In genomic region chr9:123738664-123739063, GRCh38 we compare ENCODE assay signal across 2 cellular contexts.
A peak's percentile ranks its signal among the peaks of the same experiment; 100 is the strongest.
TF ChIP-seq lines count a peak whose summit lies in the region.

No MANE protein-coding gene starts in this region.

TF ChIP-seq in GM12878, 131 proteins besides CTCF, POLR2A, EP300 and RAD21:
- TF ChIP-seq MEF2B (IDR thresholded peaks at IDR 0.05; ENCODE audit: partially characterized antibody, poor library complexity, severe bottlenecking) (no peak), ATF2 (IDR thresholded peaks at IDR 0.05; ENCODE audit: low read length) (no peak), RBBP5 (conservative IDR thresholded peaks at IDR 0.05) (no peak), ATF7 (IDR thresholded peaks at IDR 0.05; ENCODE audit: low read depth) (no peak), CHD2 (IDR thresholded peaks at IDR 0.05; ENCODE audit: borderline replicate concordance, low read depth, low read length) (no peak), TCF12 (IDR thresholded peaks at IDR 0.05; ENCODE audit: low read depth, low read length) (no peak)

TF ChIP-seq in HepG2, 621 proteins besides CTCF, POLR2A, EP300 and RAD21 (continues in another document):
- TF ChIP-seq CREM (IDR thresholded peaks at IDR 0.05) (peak; percentile 43; the same call in 1 of the 2 replicates), CREM (CRISPR knock-in tag; IDR thresholded peaks at IDR 0.05) (no peak), FOXJ3 (CRISPR knock-in tag; IDR thresholded peaks at IDR 0.05; ENCODE audit: borderline replicate concordance) (0 out of 2 replicates have a peak, but pooled peaks have one; percentile 28), TCF7 (IDR thresholded peaks at IDR 0.05; ENCODE audit: low read depth) (peak; percentile 59; the same call in 1 of the 2 replicates), PHF21A (CRISPR knock-in tag; IDR thresholded peaks at IDR 0.05) (no peak), KDM1A (CRISPR knock-in tag; IDR thresholded peaks at IDR 0.05) (no peak), FOXA1 (IDR thresholded peaks at IDR 0.05) (no peak), FOXA1 (CRISPR knock-in tag; IDR thresholded peaks at IDR 0.05) (peak; percentile 67), HNRNPL (IDR thresholded peaks at IDR 0.05; ENCODE audit: low read depth, low read length) (no peak), ZFAT (CRISPR knock-in tag; conservative IDR thresholded peaks at IDR 0.05) (no peak), SOX6 (IDR thresholded peaks at IDR 0.05) (no peak), SOX6 (CRISPR knock-in tag; IDR thresholded peaks at IDR 0.05) (peak; percentile 59; the same call in 1 of the 2 replicates), ZNF337 (CRISPR knock-in tag; IDR thresholded peaks at IDR 0.05; ENCODE audit: borderline replicate concordance, low read depth) (no peak), KMT2A (CRISPR knock-in tag; IDR thresholded peaks at IDR 0.05) (no peak), LCORL (IDR thresholded peaks at IDR 0.05) (no peak), LCORL (CRISPR knock-in tag; IDR thresholded peaks at IDR 0.05) (0 out of 2 replicates have a peak, but pooled peaks have one; percentile 18), KAT7 (CRISPR knock-in tag; IDR thresholded peaks at IDR 0.05; ENCODE audit: borderline replicate concordance) (no peak), FUBP1 (CRISPR knock-in tag; IDR thresholded peaks at IDR 0.05; ENCODE audit: borderline replicate concordance) (no peak), ZFP90 (CRISPR knock-in tag; IDR thresholded peaks at IDR 0.05; ENCODE audit: borderline replicate concordance) (no peak), NFYC (CRISPR knock-in tag; IDR thresholded peaks at IDR 0.05) (no peak), ZNF121 (CRISPR knock-in tag; IDR thresholded peaks at IDR 0.05) (no peak), RARA (CRISPR knock-in tag; IDR thresholded peaks at IDR 0.05) (no peak), SP5 (CRISPR knock-in tag; IDR thresholded peaks at IDR 0.05; ENCODE audit: borderline replicate concordance, low read depth) (no peak), ZNF556 (CRISPR knock-in tag; IDR thresholded peaks at IDR 0.05; ENCODE audit: borderline replicate concordance) (no peak), HOMEZ (CRISPR knock-in tag; IDR thresholded peaks at IDR 0.05; ENCODE audit: low read depth) (no peak), HOXA7 (CRISPR knock-in tag; IDR thresholded peaks at IDR 0.05) (no peak), EZH2 (conservative IDR thresholded peaks at IDR 0.05; ENCODE audit: low read depth, low read length) (no peak), NR2F6 (IDR thresholded peaks at IDR 0.05) (peak; percentile 68), NR2F6 (CRISPR knock-in tag; IDR thresholded peaks at IDR 0.05) (no peak; the same call in 1 of the 2 replicates), HOXD1 (CRISPR knock-in tag; IDR thresholded peaks at IDR 0.05) (no peak), CBFB (CRISPR knock-in tag; IDR thresholded peaks at IDR 0.05) (peak; percentile 38; the same call in 1 of the 2 replicates), ZBTB2 (CRISPR knock-in tag; IDR thresholded peaks at IDR 0.05; ENCODE audit: low read depth) (no peak), RXRB (CRISPR knock-in tag; IDR thresholded peaks at IDR 0.05; ENCODE audit: borderline replicate concordance) (no peak), JUN (CRISPR knock-in tag; IDR thresholded peaks at IDR 0.05) (no peak), ZNF780A (CRISPR knock-in tag; IDR thresholded peaks at IDR 0.05) (no peak), CEBPB (IDR thresholded peaks at IDR 0.05; ENCODE audit: borderline replicate concordance, low read depth, low read length) (peak; percentile 77; the same call in 1 of the 2 replicates), NR2F2 (IDR thresholded peaks at IDR 0.05; ENCODE audit: borderline replicate concordance, low read depth) (peak; percentile 61; the same call in 1 of the 2 replicates), CEBPG (CRISPR knock-in tag; IDR thresholded peaks at IDR 0.05) (peak; percentile 78), MED13 (CRISPR knock-in tag; IDR thresholded peaks at IDR 0.05) (no peak)
- TF ChIP-seq, protein P1, sequence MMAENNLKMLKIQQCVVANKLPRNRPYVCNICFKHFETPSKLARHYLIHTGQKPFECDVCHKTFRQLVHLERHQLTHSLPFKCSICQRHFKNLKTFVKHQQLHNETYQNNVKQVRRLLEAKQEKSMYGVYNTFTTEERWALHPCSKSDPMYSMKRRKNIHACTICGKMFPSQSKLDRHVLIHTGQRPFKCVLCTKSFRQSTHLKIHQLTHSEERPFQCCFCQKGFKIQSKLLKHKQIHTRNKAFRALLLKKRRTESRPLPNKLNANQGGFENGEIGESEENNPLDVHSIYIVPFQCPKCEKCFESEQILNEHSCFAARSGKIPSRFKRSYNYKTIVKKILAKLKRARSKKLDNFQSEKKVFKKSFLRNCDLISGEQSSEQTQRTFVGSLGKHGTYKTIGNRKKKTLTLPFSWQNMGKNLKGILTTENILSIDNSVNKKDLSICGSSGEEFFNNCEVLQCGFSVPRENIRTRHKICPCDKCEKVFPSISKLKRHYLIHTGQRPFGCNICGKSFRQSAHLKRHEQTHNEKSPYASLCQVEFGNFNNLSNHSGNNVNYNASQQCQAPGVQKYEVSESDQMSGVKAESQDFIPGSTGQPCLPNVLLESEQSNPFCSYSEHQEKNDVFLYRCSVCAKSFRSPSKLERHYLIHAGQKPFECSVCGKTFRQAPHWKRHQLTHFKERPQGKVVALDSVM (CRISPR knock-in tag; IDR thresholded peaks at IDR 0.05) = no peak
- TF ChIP-seq, protein P2, sequence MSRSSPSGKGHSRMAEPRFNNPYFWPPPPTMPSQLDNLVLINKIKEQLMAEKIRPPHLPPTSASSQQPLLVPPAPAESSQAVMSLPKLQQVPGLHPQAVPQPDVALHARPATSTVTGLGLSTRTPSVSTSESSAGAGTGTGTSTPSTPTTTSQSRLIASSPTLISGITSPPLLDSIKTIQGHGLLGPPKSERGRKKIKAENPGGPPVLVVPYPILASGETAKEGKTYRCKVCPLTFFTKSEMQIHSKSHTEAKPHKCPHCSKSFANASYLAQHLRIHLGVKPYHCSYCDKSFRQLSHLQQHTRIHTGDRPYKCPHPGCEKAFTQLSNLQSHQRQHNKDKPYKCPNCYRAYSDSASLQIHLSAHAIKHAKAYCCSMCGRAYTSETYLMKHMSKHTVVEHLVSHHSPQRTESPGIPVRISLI (CRISPR knock-in tag; IDR thresholded peaks at IDR 0.05; ENCODE audit: borderline replicate concordance) = peak; percentile 21; the same call in 1 of the 2 replicates
- TF ChIP-seq, protein P3, sequence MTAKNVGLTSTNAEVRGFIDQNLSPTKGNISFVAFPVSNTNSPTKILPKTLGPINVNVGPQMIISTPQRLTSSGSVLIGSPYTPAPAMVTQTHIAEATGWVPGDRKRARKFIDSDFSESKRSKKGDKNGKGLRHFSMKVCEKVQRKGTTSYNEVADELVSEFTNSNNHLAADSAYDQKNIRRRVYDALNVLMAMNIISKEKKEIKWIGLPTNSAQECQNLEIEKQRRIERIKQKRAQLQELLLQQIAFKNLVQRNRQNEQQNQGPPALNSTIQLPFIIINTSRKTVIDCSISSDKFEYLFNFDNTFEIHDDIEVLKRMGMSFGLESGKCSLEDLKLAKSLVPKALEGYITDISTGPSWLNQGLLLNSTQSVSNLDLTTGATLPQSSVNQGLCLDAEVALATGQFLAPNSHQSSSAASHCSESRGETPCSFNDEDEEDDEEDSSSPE (CRISPR knock-in tag; IDR thresholded peaks at IDR 0.05) = no peak
- TF ChIP-seq, protein P4, sequence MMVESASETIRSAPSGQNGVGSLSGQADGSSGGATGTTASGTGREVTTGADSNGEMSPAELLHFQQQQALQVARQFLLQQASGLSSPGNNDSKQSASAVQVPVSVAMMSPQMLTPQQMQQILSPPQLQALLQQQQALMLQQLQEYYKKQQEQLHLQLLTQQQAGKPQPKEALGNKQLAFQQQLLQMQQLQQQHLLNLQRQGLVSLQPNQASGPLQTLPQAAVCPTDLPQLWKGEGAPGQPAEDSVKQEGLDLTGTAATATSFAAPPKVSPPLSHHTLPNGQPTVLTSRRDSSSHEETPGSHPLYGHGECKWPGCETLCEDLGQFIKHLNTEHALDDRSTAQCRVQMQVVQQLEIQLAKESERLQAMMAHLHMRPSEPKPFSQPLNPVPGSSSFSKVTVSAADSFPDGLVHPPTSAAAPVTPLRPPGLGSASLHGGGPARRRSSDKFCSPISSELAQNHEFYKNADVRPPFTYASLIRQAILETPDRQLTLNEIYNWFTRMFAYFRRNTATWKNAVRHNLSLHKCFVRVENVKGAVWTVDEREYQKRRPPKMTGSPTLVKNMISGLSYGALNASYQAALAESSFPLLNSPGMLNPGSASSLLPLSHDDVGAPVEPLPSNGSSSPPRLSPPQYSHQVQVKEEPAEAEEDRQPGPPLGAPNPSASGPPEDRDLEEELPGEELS (CRISPR knock-in tag; IDR thresholded peaks at IDR 0.05) = peak; percentile 14; the same call in 1 of the 2 replicates
- TF ChIP-seq, protein P5, sequence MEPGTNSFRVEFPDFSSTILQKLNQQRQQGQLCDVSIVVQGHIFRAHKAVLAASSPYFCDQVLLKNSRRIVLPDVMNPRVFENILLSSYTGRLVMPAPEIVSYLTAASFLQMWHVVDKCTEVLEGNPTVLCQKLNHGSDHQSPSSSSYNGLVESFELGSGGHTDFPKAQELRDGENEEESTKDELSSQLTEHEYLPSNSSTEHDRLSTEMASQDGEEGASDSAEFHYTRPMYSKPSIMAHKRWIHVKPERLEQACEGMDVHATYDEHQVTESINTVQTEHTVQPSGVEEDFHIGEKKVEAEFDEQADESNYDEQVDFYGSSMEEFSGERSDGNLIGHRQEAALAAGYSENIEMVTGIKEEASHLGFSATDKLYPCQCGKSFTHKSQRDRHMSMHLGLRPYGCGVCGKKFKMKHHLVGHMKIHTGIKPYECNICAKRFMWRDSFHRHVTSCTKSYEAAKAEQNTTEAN (CRISPR knock-in tag; conservative IDR thresholded peaks at IDR 0.05) = no peak
- TF ChIP-seq, protein P6, sequence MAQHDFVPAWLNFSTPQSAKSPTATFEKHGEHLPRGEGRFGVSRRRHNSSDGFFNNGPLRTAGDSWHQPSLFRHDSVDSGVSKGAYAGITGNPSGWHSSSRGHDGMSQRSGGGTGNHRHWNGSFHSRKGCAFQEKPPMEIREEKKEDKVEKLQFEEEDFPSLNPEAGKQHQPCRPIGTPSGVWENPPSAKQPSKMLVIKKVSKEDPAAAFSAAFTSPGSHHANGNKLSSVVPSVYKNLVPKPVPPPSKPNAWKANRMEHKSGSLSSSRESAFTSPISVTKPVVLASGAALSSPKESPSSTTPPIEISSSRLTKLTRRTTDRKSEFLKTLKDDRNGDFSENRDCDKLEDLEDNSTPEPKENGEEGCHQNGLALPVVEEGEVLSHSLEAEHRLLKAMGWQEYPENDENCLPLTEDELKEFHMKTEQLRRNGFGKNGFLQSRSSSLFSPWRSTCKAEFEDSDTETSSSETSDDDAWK (CRISPR knock-in tag; IDR thresholded peaks at IDR 0.05) = no peak
- TF ChIP-seq, protein P7, sequence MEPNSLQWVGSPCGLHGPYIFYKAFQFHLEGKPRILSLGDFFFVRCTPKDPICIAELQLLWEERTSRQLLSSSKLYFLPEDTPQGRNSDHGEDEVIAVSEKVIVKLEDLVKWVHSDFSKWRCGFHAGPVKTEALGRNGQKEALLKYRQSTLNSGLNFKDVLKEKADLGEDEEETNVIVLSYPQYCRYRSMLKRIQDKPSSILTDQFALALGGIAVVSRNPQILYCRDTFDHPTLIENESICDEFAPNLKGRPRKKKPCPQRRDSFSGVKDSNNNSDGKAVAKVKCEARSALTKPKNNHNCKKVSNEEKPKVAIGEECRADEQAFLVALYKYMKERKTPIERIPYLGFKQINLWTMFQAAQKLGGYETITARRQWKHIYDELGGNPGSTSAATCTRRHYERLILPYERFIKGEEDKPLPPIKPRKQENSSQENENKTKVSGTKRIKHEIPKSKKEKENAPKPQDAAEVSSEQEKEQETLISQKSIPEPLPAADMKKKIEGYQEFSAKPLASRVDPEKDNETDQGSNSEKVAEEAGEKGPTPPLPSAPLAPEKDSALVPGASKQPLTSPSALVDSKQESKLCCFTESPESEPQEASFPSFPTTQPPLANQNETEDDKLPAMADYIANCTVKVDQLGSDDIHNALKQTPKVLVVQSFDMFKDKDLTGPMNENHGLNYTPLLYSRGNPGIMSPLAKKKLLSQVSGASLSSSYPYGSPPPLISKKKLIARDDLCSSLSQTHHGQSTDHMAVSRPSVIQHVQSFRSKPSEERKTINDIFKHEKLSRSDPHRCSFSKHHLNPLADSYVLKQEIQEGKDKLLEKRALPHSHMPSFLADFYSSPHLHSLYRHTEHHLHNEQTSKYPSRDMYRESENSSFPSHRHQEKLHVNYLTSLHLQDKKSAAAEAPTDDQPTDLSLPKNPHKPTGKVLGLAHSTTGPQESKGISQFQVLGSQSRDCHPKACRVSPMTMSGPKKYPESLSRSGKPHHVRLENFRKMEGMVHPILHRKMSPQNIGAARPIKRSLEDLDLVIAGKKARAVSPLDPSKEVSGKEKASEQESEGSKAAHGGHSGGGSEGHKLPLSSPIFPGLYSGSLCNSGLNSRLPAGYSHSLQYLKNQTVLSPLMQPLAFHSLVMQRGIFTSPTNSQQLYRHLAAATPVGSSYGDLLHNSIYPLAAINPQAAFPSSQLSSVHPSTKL (CRISPR knock-in tag; IDR thresholded peaks at IDR 0.05) = peak; percentile 45; the same call in 1 of the 2 replicates
